Comparison of ENCODE assay signal across 9 cellular contexts in the genomic region with DNA sequence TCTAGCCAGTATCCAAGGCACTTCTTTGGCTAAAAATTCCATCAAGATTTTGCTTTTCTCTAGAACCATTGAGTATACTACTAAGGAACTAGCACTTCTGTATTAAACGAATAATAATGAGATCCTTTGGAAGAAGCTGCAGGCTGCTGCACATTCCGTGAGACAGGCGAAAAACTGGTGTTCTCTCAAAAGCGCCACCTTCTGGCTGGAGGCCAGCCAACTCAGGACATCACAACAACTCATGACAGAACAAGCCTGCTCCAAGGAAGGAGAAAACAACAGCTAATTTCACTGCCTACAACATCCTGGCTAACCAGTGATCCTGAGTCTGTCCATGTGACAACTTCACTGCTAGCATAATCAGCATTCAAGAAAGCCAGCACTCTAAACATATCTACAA.
DNase-seq lines count a peak whose midpoint lies in the region; ATAC-seq, FAIRE-seq and TF ChIP-seq lines count a peak whose summit lies in the region.
"Had no signal": no experiment of that assay in that cellular context is flagged by ENCODE, and none has a peak within 500 bp of the region (broad histone marks: within the 10 kb centered on the region; RNA-seq: fewer than 3 reads in every experiment).

No MANE protein-coding gene starts in this region.

- H3K9me3 ChIP-seq in OCI-LY1 (ENCODE audit: low read length) = no peaks in the 10 kb centered on the region

- H2AFZ ChIP-seq in GM23338 = peak overlapping the region; percentile 72; the same call in 1 of the 2 replicates
- no peak overlapping the region for H2AFZ ChIP-seq in OCI-LY1 (ENCODE audit: low read length)

- H3K27me3 Mint-ChIP-seq in GM23338 (ENCODE audit: insufficient read depth, low read depth, poor library complexity) = no peaks in the 10 kb centered on the region

- H3K4me3 ChIP-seq in GM23338 = no peak overlapping the region
- H3K4me3 ChIP-seq in OCI-LY1 (ENCODE audit: low read depth, low read length, poor library complexity, severe bottlenecking) = no peak overlapping the region

- peaks cover 5% of the 10 kb centered on the region; the same call in 1 of the 3 replicates for H3K9me3 Mint-ChIP-seq in GM23338
- H3K9me3 Mint-ChIP-seq: T-helper 1 cell treated with Interleukin-12 subunit alpha and Interleukin-12 subunit beta and Interleukin-4 antibody, amounts not matched to agents 30 μg/mL and 1 μg/mL, for 36 hours had no signal

- 0 out of 2 replicates have a peak overlapping the region, but pooled peaks have one; percentile 22 for H3K27ac Mint-ChIP-seq in GM23338
- H3K27ac Mint-ChIP-seq: T-helper 1 cell treated with Interleukin-12 subunit alpha and Interleukin-12 subunit beta and Interleukin-4 antibody, amounts not matched to agents 30 μg/mL and 1 μg/mL, for 36 hours had no signal

- no peaks in the 10 kb centered on the region for H3K36me3 ChIP-seq in GM23338 (ENCODE audit: insufficient read depth)
- H3K36me3 ChIP-seq in OCI-LY1 (ENCODE audit: insufficient read depth, low read length) = no peaks in the 10 kb centered on the region

- H3K9me2 ChIP-seq in GM23338 (ENCODE audit: insufficient read depth) (peaks cover 3% of the 10 kb centered on the region; the same call in 1 of the 2 replicates), OCI-LY1 (ENCODE audit: low read depth, low read length) (no peaks in the 10 kb centered on the region)

- peaks cover 1% of the 10 kb centered on the region; the same call in 1 of the 3 replicates for H3K36me3 Mint-ChIP-seq in GM23338 (ENCODE audit: low read depth)

- H4K20me1 ChIP-seq in GM23338 (replicated peaks; ENCODE audit: insufficient read depth) (no peaks in the 10 kb centered on the region), OCI-LY1 (ENCODE audit: insufficient read depth, low read length) (no peaks in the 10 kb centered on the region)

- H3K79me2 ChIP-seq in GM23338 (replicated peaks; ENCODE audit: insufficient read depth) = no peaks in the 10 kb centered on the region
- H3K79me2 ChIP-seq in OCI-LY1 (ENCODE audit: insufficient read depth, low read length) = no peaks in the 10 kb centered on the region

- peak; percentile 88 for ATAC-seq in GM23338
- no peak for ATAC-seq in HG03025 (IDR thresholded peaks at IDR 0.05; ENCODE audit: low FRiP score, unreplicated experiment)
- no peak for ATAC-seq in HG02588 (IDR thresholded peaks at IDR 0.05; ENCODE audit: unreplicated experiment)

- H3K4me3 Mint-ChIP-seq in GM23338 = no peak overlapping the region
- H3K4me3 Mint-ChIP-seq: T-helper 1 cell treated with Interleukin-12 subunit alpha and Interleukin-12 subunit beta and Interleukin-4 antibody, amounts not matched to agents 30 μg/mL and 1 μg/mL, for 36 hours had no signal

- no peak overlapping the region for H3K4me2 ChIP-seq in GM23338
- H3K4me2 ChIP-seq in OCI-LY1 (ENCODE audit: low read length) = no peak overlapping the region

- H3K4me1 ChIP-seq in GM23338 (ENCODE audit: insufficient read depth) (no peaks in the 10 kb centered on the region), OCI-LY1 (ENCODE audit: insufficient read depth, low read length, severe bottlenecking) (no peaks in the 10 kb centered on the region)

- no peaks in the 10 kb centered on the region for H3F3A ChIP-seq in GM23338 (replicated peaks; ENCODE audit: low read depth)
- H3F3A ChIP-seq in OCI-LY1 (ENCODE audit: insufficient read depth, low read length) = no peaks in the 10 kb centered on the region

- DNase-seq in GM23338 (ENCODE audit: low spot score) (peak; percentile 82), pulmonary artery endothelial cell (ENCODE audit: low read depth, low spot score) (peak; percentile 17), NCI-H2196 (lab: John Stamatoyannopoulos, UW; ENCODE audit: unreplicated experiment) (no peak)
- DNase-seq in central memory CD4-positive, alpha-beta T cell = peak; percentile 3

- H3K4me1 Mint-ChIP-seq in GM23338 = peaks cover 4% of the 10 kb centered on the region; the same call in 2 of the 3 replicates

- H3K9ac ChIP-seq in OCI-LY1 (ENCODE audit: low read length) = no peak overlapping the region

- no peaks in the 10 kb centered on the region for H3K27me3 ChIP-seq in GM23338 (ENCODE audit: insufficient read depth)
- no peaks in the 10 kb centered on the region for H3K27me3 ChIP-seq in OCI-LY1 (ENCODE audit: insufficient read depth, low read length)

- peak; percentile 39 for FAIRE-seq in G401.6 (lab: Jason Lieb, UNC)

- H3K27ac ChIP-seq in GM23338 (ENCODE audit: low read depth) (no peak overlapping the region), OCI-LY1 (ENCODE audit: low read depth, low read length, poor library complexity, severe bottlenecking) (no peak overlapping the region)

- TF ChIP-seq CTCF in GM23338 (conservative IDR thresholded peaks at IDR 0.05; ENCODE audit: low read depth in 2 of 2) (peak; percentile 87 to 88), OCI-LY1 (IDR thresholded peaks at IDR 0.05; ENCODE audit: low read length) (peak; percentile 79)

TF ChIP-seq in GM23338, 12 proteins besides CTCF, POLR2A, EP300 and RAD21 (continues in another document):
- TF ChIP-seq ZNF462 (CRISPR knock-in tag; IDR thresholded peaks at IDR 0.05) = no peak
- TF ChIP-seq EZH2phosphoT487 (IDR thresholded peaks at IDR 0.05; ENCODE audit: unreplicated experiment) = no peak
- no peak for TF ChIP-seq POLR2AphosphoS5 (IDR thresholded peaks at IDR 0.05; ENCODE audit: low read depth)
- TF ChIP-seq STAT1 (IDR thresholded peaks at IDR 0.05; ENCODE audit: unreplicated experiment) = no peak
